ENCODE assay signal across 26 cellular contexts in genomic region chr17:35076874-35077273, GRCh38. TPM values are rescaled to one million over a fixed set of nuclear protein-coding genes. Genes with fewer than 3 reads are reported as not detected.
"Had no signal": no experiment of that assay in that cellular context is flagged by ENCODE, and none has a peak within 500 bp of the region (broad histone marks: within the 10 kb centered on the region; RNA-seq: fewer than 3 reads in every experiment).

No MANE protein-coding gene starts in this region.

- H3K36me3 Mint-ChIP-seq: stimulated activated effector memory CD8-positive, alpha-beta T cell treated with anti-CD3 and anti-CD28 coated beads, Interleukin-12 subunit alpha, Interleukin-12 subunit beta, amount 100 ng/mL, for 72 hours; type B pancreatic cell had no signal

- H3K4me1 ChIP-seq: psoas muscle had no signal

- H3K27me3 Mint-ChIP-seq: type B pancreatic cell had no signal

- H3K27me3 ChIP-seq: heart right ventricle, neutrophil, right lobe of liver had no signal

- H3K27ac ChIP-seq: coronary artery, heart right ventricle, psoas muscle, thoracic aorta had no signal

- H3K9me3 Mint-ChIP-seq: stimulated activated effector memory CD8-positive, alpha-beta T cell treated with anti-CD3 and anti-CD28 coated beads, Interleukin-12 subunit alpha, Interleukin-12 subunit beta, amount 100 ng/mL, for 72 hours; type B pancreatic cell had no signal

- DNase-seq: effector CD8-positive, alpha-beta T cell; heart right ventricle; hypothalamus; kidney glomerular epithelial cell; mammary epithelial cell; psoas muscle; retina; right lobe of liver; stimulated activated CD4-positive, alpha-beta T cell treated with anti-CD3 and anti-CD28 coated beads, Interleukin-4, amount 100 ng/mL, for 1 hour; stimulated activated CD8-positive, alpha-beta memory T cell treated with anti-CD3 and anti-CD28 coated beads, Interleukin-4, amount 100 ng/mL, for 48 hours; stimulated activated naive CD8-positive, alpha-beta T cell treated with anti-CD3 and anti-CD28 coated beads, Interleukin-15, Interleukin-2, amounts not matched to agents 100 U/mL and 50 U/mL, for 24 hours had no signal

- ATAC-seq: esophagus mucosa; heart right ventricle; left lobe of liver; psoas muscle; right lobe of liver; stimulated activated effector memory CD8-positive, alpha-beta T cell treated with anti-CD3 and anti-CD28 coated beads, Interleukin-12 subunit alpha, Interleukin-12 subunit beta, amount 100 ng/mL, for 72 hours; stimulated activated naive CD8-positive, alpha-beta T cell treated with anti-CD3 and anti-CD28 coated beads, Interleukin-15, Interleukin-2, amounts not matched to agents 100 U/mL and 50 U/mL, for 24 hours had no signal

- H3K4me3 Mint-ChIP-seq: stimulated activated effector memory CD8-positive, alpha-beta T cell treated with anti-CD3 and anti-CD28 coated beads, Interleukin-12 subunit alpha, Interleukin-12 subunit beta, amount 100 ng/mL, for 72 hours; type B pancreatic cell had no signal

- H3K36me3 ChIP-seq: heart right ventricle, neutrophil, right lobe of liver, thoracic aorta had no signal

- H3K4me3 ChIP-seq: coronary artery, heart right ventricle, psoas muscle, right lobe of liver, thoracic aorta had no signal

- H3K9me3 ChIP-seq: heart right ventricle, neutrophil, psoas muscle, right lobe of liver, thoracic aorta had no signal

- H3K27ac Mint-ChIP-seq: stimulated activated effector memory CD8-positive, alpha-beta T cell treated with anti-CD3 and anti-CD28 coated beads, Interleukin-12 subunit alpha, Interleukin-12 subunit beta, amount 100 ng/mL, for 72 hours; type B pancreatic cell had no signal

RNA-seq across cellular contexts. Expression of gene FNDC8, which starts 44.5 kb away (rescaled TPM):
- total RNA-seq: cerebellum, esophagus mucosa, fibroblast of lung, frontal cortex, glomerular endothelial cell, heart right ventricle, left lobe of liver, lower leg skin, mammary epithelial cell, mucosa of gallbladder, osteoblast, psoas muscle, right lobe of liver, thoracic aorta had no signal
- polyA plus RNA-seq: fibroblast of lung, heart right ventricle, mammary epithelial cell, neural cell, psoas muscle had no signal
